Comparison of ENCODE assay signal across 17 cellular contexts in the genomic region with DNA sequence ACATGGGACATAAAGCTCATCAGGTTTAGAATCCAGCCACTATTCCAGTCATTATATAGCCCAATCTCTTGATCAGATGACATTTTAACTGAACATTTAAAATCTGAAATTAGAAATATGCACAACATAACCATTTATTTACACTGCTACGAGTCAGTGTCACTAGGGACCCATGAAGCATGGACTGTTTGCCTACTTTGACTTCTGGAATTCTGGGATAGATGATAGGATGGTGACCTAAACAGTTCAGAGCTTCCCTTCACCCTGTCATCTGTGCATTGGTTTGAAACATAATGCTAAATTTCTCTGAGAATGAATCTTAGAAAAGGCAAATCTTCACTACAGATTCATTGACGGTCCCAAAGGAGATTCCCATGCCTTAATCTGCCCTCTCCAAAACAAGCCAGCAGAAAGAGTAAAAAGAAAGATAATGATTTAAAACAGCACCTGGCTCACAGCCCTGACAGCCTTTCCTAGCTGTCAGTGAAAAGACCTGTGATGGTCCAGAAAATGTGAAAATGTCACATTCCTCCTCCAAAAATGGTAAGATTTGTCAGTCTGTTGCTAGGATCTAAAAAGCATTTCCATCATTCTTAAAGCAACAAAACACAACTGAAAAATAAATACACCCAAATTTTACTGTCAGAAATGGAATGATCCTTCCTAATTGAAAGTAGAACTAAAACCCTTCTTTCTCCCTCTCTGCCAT.
"Had no signal": no experiment of that assay in that cellular context is flagged by ENCODE, and none has a peak within 500 bp of the region (broad histone marks: within the 10 kb centered on the region; RNA-seq: fewer than 3 reads in every experiment).

No MANE protein-coding gene starts in this region.

- H3K27ac ChIP-seq: foreskin keratinocyte, left lung, neutrophil, skin epidermis, thyroid gland had no signal

- ATAC-seq: left lung had no signal

- H3K36me3 ChIP-seq: left lung, neutrophil, thyroid gland had no signal

- H3K27me3 ChIP-seq: foreskin keratinocyte, left lung, neutrophil, thyroid gland had no signal

- H3K4me1 Mint-ChIP-seq: activated B cell treated with CpG ODN at 0.5 μM for 24 hours; activated CD4-positive, alpha-beta T cell treated with anti-CD3 and anti-CD28 coated beads, Interleukin-2, amount 10 ng/mL, durations not matched to agents 24 days and 14 days; activated naive CD4-positive, alpha-beta T cell treated with anti-CD3 and anti-CD28 coated beads, Interleukin-2, amount 10 ng/mL, durations not matched to agents 7 days and 5 days; central memory CD8-positive, alpha-beta T cell; memory B cell had no signal

- H3K9me3 Mint-ChIP-seq: activated B cell treated with CpG ODN at 0.5 μM for 24 hours; activated CD4-positive, alpha-beta T cell treated with anti-CD3 and anti-CD28 coated beads, Interleukin-2, amount 10 ng/mL, durations not matched to agents 24 days and 14 days; activated naive CD4-positive, alpha-beta T cell treated with anti-CD3 and anti-CD28 coated beads, Interleukin-2, amount 10 ng/mL, durations not matched to agents 7 days and 5 days; activated T-helper 2 cell treated with anti-CD3 and anti-CD28 coated beads, Interferon-gamma antibody, Interleukin-2, Interleukin-4, amounts not matched to agents 10 μg/mL and 5 μg/mL and 100 μg/mL, durations not matched to agents 14 hours and 24 hours and 36 hours; central memory CD8-positive, alpha-beta T cell; memory B cell; T-helper 1 cell treated with Interleukin-12 subunit alpha and Interleukin-12 subunit beta and Interleukin-4 antibody, amounts not matched to agents 30 μg/mL and 1 μg/mL, for 36 hours had no signal

- H3K9me3 ChIP-seq: left lung, neutrophil, thyroid gland had no signal

- DNase-seq: activated B cell treated with CpG ODN at 0.5 μM for 24 hours; activated CD4-positive, alpha-beta T cell treated with anti-CD3 and anti-CD28 coated beads, Interleukin-2, amount 10 ng/mL, durations not matched to agents 24 days and 14 days; activated naive CD4-positive, alpha-beta T cell treated with anti-CD3 and anti-CD28 coated beads, Interleukin-2, amount 10 ng/mL, durations not matched to agents 7 days and 5 days; activated T-cell treated with anti-CD3 and anti-CD28 coated beads for 4 hours; effector memory CD4-positive, alpha-beta T cell; erythroblast; foreskin keratinocyte; head of caudate nucleus; left lung; posterior cingulate gyrus; thyroid gland had no signal

- H3K27me3 Mint-ChIP-seq: activated naive CD4-positive, alpha-beta T cell treated with anti-CD3 and anti-CD28 coated beads, Interleukin-2, amount 10 ng/mL, durations not matched to agents 7 days and 5 days; memory B cell had no signal

- H3K4me3 ChIP-seq: left lung, skin epidermis, thyroid gland had no signal

- H3K4me3 Mint-ChIP-seq: activated B cell treated with CpG ODN at 0.5 μM for 24 hours; activated CD4-positive, alpha-beta T cell treated with anti-CD3 and anti-CD28 coated beads, Interleukin-2, amount 10 ng/mL, durations not matched to agents 24 days and 14 days; activated naive CD4-positive, alpha-beta T cell treated with anti-CD3 and anti-CD28 coated beads, Interleukin-2, amount 10 ng/mL, durations not matched to agents 7 days and 5 days; central memory CD8-positive, alpha-beta T cell; memory B cell; T-helper 1 cell treated with Interleukin-12 subunit alpha and Interleukin-12 subunit beta and Interleukin-4 antibody, amounts not matched to agents 30 μg/mL and 1 μg/mL, for 36 hours had no signal

- H3K4me1 ChIP-seq: foreskin keratinocyte, thyroid gland had no signal

- H3K27ac Mint-ChIP-seq: activated B cell treated with CpG ODN at 0.5 μM for 24 hours; activated CD4-positive, alpha-beta T cell treated with anti-CD3 and anti-CD28 coated beads, Interleukin-2, amount 10 ng/mL, durations not matched to agents 24 days and 14 days; activated naive CD4-positive, alpha-beta T cell treated with anti-CD3 and anti-CD28 coated beads, Interleukin-2, amount 10 ng/mL, durations not matched to agents 7 days and 5 days; activated T-helper 2 cell treated with anti-CD3 and anti-CD28 coated beads, Interferon-gamma antibody, Interleukin-2, Interleukin-4, amounts not matched to agents 10 μg/mL and 5 μg/mL and 100 μg/mL, durations not matched to agents 14 hours and 24 hours and 36 hours; memory B cell; T-helper 1 cell treated with Interleukin-12 subunit alpha and Interleukin-12 subunit beta and Interleukin-4 antibody, amounts not matched to agents 30 μg/mL and 1 μg/mL, for 36 hours had no signal

- H3K36me3 Mint-ChIP-seq: activated naive CD4-positive, alpha-beta T cell treated with anti-CD3 and anti-CD28 coated beads, Interleukin-2, amount 10 ng/mL, durations not matched to agents 7 days and 5 days; memory B cell had no signal
